ENCODE assay signal across 9 cellular contexts in the genomic region with DNA sequence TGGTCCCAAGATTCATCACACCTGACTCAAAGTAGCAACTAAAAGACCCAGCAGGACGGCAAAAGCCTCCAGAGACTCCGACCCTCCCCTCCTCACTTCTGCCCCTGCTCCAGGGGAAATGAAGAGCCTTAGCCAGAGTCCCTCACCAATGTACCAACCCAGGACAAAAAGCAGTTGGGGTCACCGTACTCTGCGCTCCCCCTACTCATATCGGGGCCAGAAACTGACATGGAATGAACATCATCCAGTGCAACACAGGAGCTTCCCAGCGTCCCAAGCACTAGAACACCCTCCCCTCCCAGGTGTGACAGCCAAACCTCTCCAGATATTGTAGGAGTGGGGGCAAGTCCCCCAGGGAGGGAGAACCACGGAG. TPM values are rescaled to one million over a fixed set of nuclear protein-coding genes. Genes with fewer than 3 reads are reported as not detected.
A peak's percentile ranks its signal among the peaks of the same experiment; 100 is the strongest.
DNase-seq lines count a peak whose midpoint lies in the region; ATAC-seq and TF ChIP-seq lines count a peak whose summit lies in the region.
"Had no signal": no experiment of that assay in that cellular context is flagged by ENCODE, and none has a peak within 500 bp of the region (broad histone marks: within the 10 kb centered on the region; RNA-seq: fewer than 3 reads in every experiment).

No MANE protein-coding gene starts in this region.

- H3K4me3 ChIP-seq in Caco-2 (ENCODE audit: low read depth, low read length) (no peak overlapping the region), Panc1 (ENCODE audit: low read depth in 2 of 2, low read length in 2 of 2) (peak overlapping the region; percentile 65 to 99), epithelial cell of esophagus (ENCODE audit: low read length) (peak overlapping the region; percentile 95), osteoblast (ENCODE audit: insufficient read depth, low read length) (peak overlapping the region; percentile 100)

- peaks cover 12% of the 10 kb centered on the region for H3K4me1 ChIP-seq in Caco-2
- peaks cover 8% of the 10 kb centered on the region for H3K4me1 ChIP-seq in Panc1 (ENCODE audit: control insufficient read depth, insufficient read depth, low read length)
- peaks cover 40% of the 10 kb centered on the region for H3K4me1 ChIP-seq in osteoblast (ENCODE audit: insufficient read depth, low read length)

- no peak overlapping the region for H2AFZ ChIP-seq in osteoblast (ENCODE audit: low read length)

- H3K4me1 Mint-ChIP-seq in Caco-2 (ENCODE audit: low read depth, unreplicated experiment), result peaks cover 6% of the 10 kb centered on the region

- POLR2A ChIA-PET in Caco-2 (lab: Charles Lee) (interaction anchor here (1.0 kb wide), 1 partner anchor 25 kb away, joined by 4 read pairs; no protein-coding TSS in a partner anchor), Panc1 (lab: Charles Lee) (no interaction called here)

- no TSS peak for BruUV-seq in Caco-2 (replicated peaks; lab: Mats Ljungman, UMichigan)
- BruUV-seq in Panc1 (replicated peaks; lab: Mats Ljungman, UMichigan), result no TSS peak

- H3K79me2 ChIP-seq in osteoblast (ENCODE audit: insufficient read depth, low read length), result peaks cover 66% of the 10 kb centered on the region

- intact Hi-C loops in Caco-2 (cut with micrococcal nuclease; ENCODE audit: unreplicated experiment), result loop anchor here (10.0 kb wide), 1 partner anchor 81 kb away; a partner anchor contains a TSS
- intact Hi-C loops in Panc1 (cut with micrococcal nuclease; ENCODE audit: unreplicated experiment), result loop anchor here (10.0 kb wide), 1 partner anchor 221 kb away; no protein-coding TSS in a partner anchor

- H3K36me3 Mint-ChIP-seq in Caco-2 (ENCODE audit: insufficient read depth, unreplicated experiment), result peaks cover 79% of the 10 kb centered on the region

- TF ChIP-seq CTCF in Caco-2 (IDR thresholded peaks at IDR 0.05; ENCODE audit: insufficient read depth in 1 of 2, low read depth in 1 of 2, low read length in 1 of 2, severe bottlenecking in 1 of 2, unreplicated experiment in 1 of 2) (no peak), Panc1 (IDR thresholded peaks at IDR 0.05) (no peak), epithelial cell of esophagus (IDR thresholded peaks at IDR 0.05; ENCODE audit: insufficient read depth, low read depth, low read length, missing control alignments) (no peak), osteoblast (IDR thresholded peaks at IDR 0.05; ENCODE audit: extremely low read depth, low read depth, low read length) (no peak)

- H3K9me3 Mint-ChIP-seq in Caco-2 (ENCODE audit: unreplicated experiment), result no peaks in the 10 kb centered on the region

- no peaks in the 10 kb centered on the region for H3K27me3 ChIP-seq in Caco-2 (replicated peaks; ENCODE audit: control insufficient read depth, insufficient read depth, low read length)
- H3K27me3 ChIP-seq in Panc1 (ENCODE audit: control insufficient read depth, insufficient read depth, low read length), result no peaks in the 10 kb centered on the region
- H3K27me3 ChIP-seq in osteoblast (ENCODE audit: insufficient read depth, low read length), result no peaks in the 10 kb centered on the region

- H3K27ac ChIP-seq in Panc1 (ENCODE audit: low read length) (peak overlapping the region; percentile 82), osteoblast (ENCODE audit: low read depth, low read length) (peak overlapping the region; percentile 98)

- DNase-seq in Caco-2, result no peak
- no peak for DNase-seq in Panc1 (ENCODE audit: low read depth, low spot score)
- no peak for DNase-seq in epithelial cell of esophagus (ENCODE audit: low read depth)
- DNase-seq in osteoblast (ENCODE audit: insufficient read length, low spot score, missing footprints), result peak; percentile 71
- DNase-seq in GM19238 (ENCODE audit: insufficient read length, low spot score), result no peak
- DNase-seq in SW480 (ENCODE audit: low spot score), result no peak
- DNase-seq: OCI-M1 had no signal

- CTCF ChIA-PET in Caco-2 (lab: Charles Lee), result interaction anchor here (0.6 kb wide), 1 partner anchor 8 kb away, joined by 5 read pairs; no protein-coding TSS in a partner anchor
- CTCF ChIA-PET in Panc1 (lab: Charles Lee), result no interaction called here

- peaks cover 65% of the 10 kb centered on the region for H4K20me1 ChIP-seq in osteoblast (ENCODE audit: insufficient read depth, low read length)

- H3K4me3 Mint-ChIP-seq in Caco-2 (ENCODE audit: unreplicated experiment), result peak overlapping the region; percentile 89

- H3K9me3 ChIP-seq in Caco-2, result no peaks in the 10 kb centered on the region
- no peaks in the 10 kb centered on the region for H3K9me3 ChIP-seq in Panc1 (ENCODE audit: control insufficient read depth, insufficient read depth, low read depth, low read length)
- no peaks in the 10 kb centered on the region for H3K9me3 ChIP-seq in osteoblast (ENCODE audit: low read depth, low read length)

- in situ Hi-C loops in Panc1 (cut with HindIII; ENCODE audit: low pct_unique_long_range_greater_than_20kb, low sequenced_read_pairs), result no loop called here

- H3K4me2 ChIP-seq in osteoblast (ENCODE audit: insufficient read depth, low read length), result peak overlapping the region; percentile 99

- ATAC-seq in Panc1, result no peak
- no peak for ATAC-seq in HG03097 (IDR thresholded peaks at IDR 0.05; ENCODE audit: low FRiP score, unreplicated experiment)
- no peak for ATAC-seq in GM18498 (IDR thresholded peaks at IDR 0.05; ENCODE audit: unreplicated experiment)

- peak overlapping the region; percentile 96 for H3K27ac Mint-ChIP-seq in Caco-2 (ENCODE audit: unreplicated experiment)

- H3K27me3 Mint-ChIP-seq in Caco-2 (ENCODE audit: insufficient read depth, unreplicated experiment), result no peaks in the 10 kb centered on the region

- H3K36me3 ChIP-seq in Caco-2 (ENCODE audit: control insufficient read depth, insufficient read depth, low read length) (peaks cover 36% of the 10 kb centered on the region), Panc1 (ENCODE audit: control insufficient read depth, insufficient read depth, low read length) (peaks cover 32% of the 10 kb centered on the region), osteoblast (ENCODE audit: insufficient read depth, low read length) (peaks cover 63% of the 10 kb centered on the region)

RNA-seq across cellular contexts. Expression of a gene that starts 1.7 kb away (rescaled TPM):
- total RNA-seq in Caco-2 (2022) (2,154 and 2,157 TPM in 2 replicates), Panc1 (2021; ENCODE audit: unreplicated experiment) (1,391 TPM), osteoblast (2,656 and 2,968 TPM in 2 replicates)
- 1,601 TPM for polyA plus RNA-seq in Panc1 (2012; ENCODE audit: insufficient read length)

RNA-seq across cellular contexts. Expression of a gene that starts 12.6 kb away (rescaled TPM):
- total RNA-seq in Caco-2 (2022) (58.6 and 66.4 TPM in 2 replicates), Panc1 (2021; ENCODE audit: unreplicated experiment) (66.6 TPM), osteoblast (122 and 131 TPM in 2 replicates)
- 79.9 TPM for polyA plus RNA-seq in Panc1 (2012; ENCODE audit: insufficient read length)

RNA-seq across cellular contexts. Expression of a gene that starts 24.0 kb away (rescaled TPM):
- total RNA-seq in Caco-2 (2022), result 43.3 and 45.7 TPM in 2 replicates
- total RNA-seq in Panc1 (2021; ENCODE audit: unreplicated experiment), result 36.7 TPM
- 31.6 TPM for polyA plus RNA-seq in Panc1 (2012; ENCODE audit: insufficient read length)
- total RNA-seq in osteoblast, result 14.7 and 21.4 TPM in 2 replicates

RNA-seq across cellular contexts. Expression of a gene that starts 50.7 kb away (rescaled TPM):
- total RNA-seq in Caco-2 (2022) (not detected in 2 replicates), Panc1 (2021; ENCODE audit: unreplicated experiment) (0.21 TPM), osteoblast (not detected in 2 replicates)
- not detected for polyA plus RNA-seq in Panc1 (2012; ENCODE audit: insufficient read length)
